10 cellular contexts compared by ENCODE assay signal in the genomic region with DNA sequence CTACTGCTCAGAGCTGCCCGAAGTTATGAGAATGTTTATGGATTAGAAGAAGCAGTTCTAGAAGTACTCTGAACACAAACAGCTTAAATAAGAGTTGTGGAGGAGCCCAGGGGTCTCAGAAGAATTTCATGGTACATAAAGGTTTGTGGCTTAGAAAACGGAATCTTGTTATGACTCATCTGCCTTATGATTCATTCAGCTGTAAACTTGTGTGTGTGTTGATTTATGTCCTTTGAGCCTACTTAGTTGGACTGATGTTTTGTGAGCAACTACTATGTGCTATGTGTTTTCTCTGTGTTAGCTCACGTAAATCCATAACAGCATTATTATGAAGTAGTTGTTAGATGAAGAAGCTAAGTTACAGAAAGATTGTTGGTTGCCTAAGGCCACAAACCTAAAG.
DNase-seq lines count a peak whose midpoint lies in the region; ATAC-seq, FAIRE-seq and TF ChIP-seq lines count a peak whose summit lies in the region.
"Had no signal": no experiment of that assay in that cellular context is flagged by ENCODE, and none has a peak within 500 bp of the region (broad histone marks: within the 10 kb centered on the region; RNA-seq: fewer than 3 reads in every experiment).

No MANE protein-coding gene starts in this region.

- FAIRE-seq in K562 (lab: Jason Lieb, UNC), result peak; percentile 37

- TF ChIP-seq RAD21 in K562 (CRISPR knock-in tag; conservative IDR thresholded peaks at IDR 0.05 in 1 of 2, IDR thresholded peaks at IDR 0.05 in 1 of 2), result no peak

- CTCF ChIA-PET in K562 (lab: Yijun Ruan, JAX; ENCODE audit: low intra/inter-chr PET ratio), result no interaction called here

- intact Hi-C loops in K562 (cut with micrococcal nuclease), result no loop called here

- POLR2A ChIA-PET in K562 (lab: Yijun Ruan, JAX), result interaction anchor here (1.5 kb wide), 2 partner anchors 9 to 342 kb away, joined by 4 to 5 read pairs; no protein-coding TSS in a partner anchor

- WGBS in K562 (ENCODE audit: insufficient coverage, low coverage, missing lambda C conversion rate), result 22% methylated on average over 3 of the region's 3 CpGs
- WGBS in upper lobe of left lung, 2 donors, result 74 to 79% methylated on average over 3 of the region's 3 CpGs

- H3K9me1 ChIP-seq in K562 (ENCODE audit: control insufficient read depth, insufficient read depth, low read length), result no peaks in the 10 kb centered on the region

- no peaks in the 10 kb centered on the region for H3K79me2 ChIP-seq in K562 (ENCODE audit: control insufficient read depth, insufficient read depth, low read length)
- H3K79me2 ChIP-seq in GM23338 (replicated peaks; ENCODE audit: insufficient read depth), result no peaks in the 10 kb centered on the region

- no peak overlapping the region for H3K27ac Mint-ChIP-seq in GM23338
- H3K27ac Mint-ChIP-seq: activated naive CD4-positive, alpha-beta T cell treated with anti-CD3 and anti-CD28 coated beads, Interleukin-2, amount 50 U/mL, for 72 hours; CD8-positive, alpha-beta memory T cell had no signal

- H3K9ac ChIP-seq in K562 (ENCODE audit: insufficient read depth in 1 of 2, low read depth in 2 of 2, low read length in 2 of 2), result no peak overlapping the region

- no peaks in the 10 kb centered on the region for H3K27me3 Mint-ChIP-seq in GM23338 (ENCODE audit: insufficient read depth, low read depth, poor library complexity)
- H3K27me3 Mint-ChIP-seq: CD8-positive, alpha-beta memory T cell had no signal

- no peak overlapping the region for H3K4me2 ChIP-seq in K562 (ENCODE audit: insufficient read depth, low read length)
- H3K4me2 ChIP-seq in GM23338, result no peak overlapping the region

- H3K4me3 Mint-ChIP-seq in GM23338, result no peak overlapping the region
- H3K4me3 Mint-ChIP-seq: CD8-positive, alpha-beta memory T cell had no signal

- peaks cover 4% of the 10 kb centered on the region; the same call in 2 of the 3 replicates for H3K4me1 Mint-ChIP-seq in GM23338
- H3K4me1 Mint-ChIP-seq: CD8-positive, alpha-beta memory T cell had no signal

- H3K9me3 ChIP-seq in K562 (replicated peaks; ENCODE audit: control insufficient read depth, insufficient read depth, low read depth, low read length) (no peaks in the 10 kb centered on the region), upper lobe of left lung (no peaks in the 10 kb centered on the region)

- no peaks in the 10 kb centered on the region for H3K9me3 Mint-ChIP-seq in GM23338

- DNase-seq in COLO829 (ENCODE audit: low spot score) (peak; percentile 37), K562 (ENCODE audit: extremely low read depth in 1 of 4, low spot score in 3 of 4) (peak in 2 of 4 experiments; percentile 8 to 21), upper lobe of left lung (no peak), left lobe of liver (ENCODE audit: low spot score) (no peak), GM23338 (ENCODE audit: low spot score) (no peak), GM19240 (ENCODE audit: insufficient read length, low spot score) (no peak)
- DNase-seq: CD8-positive, alpha-beta memory T cell had no signal

- no peaks in the 10 kb centered on the region for H3F3A ChIP-seq in GM23338 (replicated peaks; ENCODE audit: low read depth)

- no peak overlapping the region for H3K4me3 ChIP-seq in K562
- no peak overlapping the region for H3K4me3 ChIP-seq in upper lobe of left lung
- no peak overlapping the region for H3K4me3 ChIP-seq in GM23338

- no peak overlapping the region for H2AFZ ChIP-seq in K562 (ENCODE audit: low read depth, low read length)
- no peak overlapping the region for H2AFZ ChIP-seq in GM23338

- BruUV-seq in K562 (replicated peaks; lab: Mats Ljungman, UMichigan), result no TSS peak

- H3K36me3 Mint-ChIP-seq in GM23338 (ENCODE audit: low read depth), result no peaks in the 10 kb centered on the region
- H3K36me3 Mint-ChIP-seq: activated naive CD4-positive, alpha-beta T cell treated with anti-CD3 and anti-CD28 coated beads, Interleukin-2, amount 50 U/mL, for 72 hours; CD8-positive, alpha-beta memory T cell had no signal

- no peak for TF ChIP-seq POLR2A in K562 (conservative IDR thresholded peaks at IDR 0.05)
- TF ChIP-seq POLR2A in upper lobe of left lung (IDR thresholded peaks at IDR 0.05), result no peak

- no peaks in the 10 kb centered on the region for H3K36me3 ChIP-seq in K562 (ENCODE audit: control insufficient read depth, insufficient read depth, low read length)
- H3K36me3 ChIP-seq in upper lobe of left lung, result no peaks in the 10 kb centered on the region
- no peaks in the 10 kb centered on the region for H3K36me3 ChIP-seq in GM23338 (ENCODE audit: insufficient read depth)

- no peaks in the 10 kb centered on the region for H3K9me2 ChIP-seq in GM23338 (ENCODE audit: insufficient read depth)

- ATAC-seq in GM21390 (IDR thresholded peaks at IDR 0.05; ENCODE audit: unreplicated experiment) (peak; percentile 76), HG03432 (IDR thresholded peaks at IDR 0.05; ENCODE audit: unreplicated experiment) (peak; percentile 90), K562 (peak; percentile 47; the same call in 1 of the 3 replicates), upper lobe of left lung (ENCODE audit: low FRiP score in 2 of 2) (no peak), left lobe of liver (no peak), GM23338 (no peak)

- H3K27ac ChIP-seq in K562 (ENCODE audit: extremely low read depth, low read depth, low read length) (no peak overlapping the region), upper lobe of left lung (no peak overlapping the region), GM23338 (ENCODE audit: low read depth) (no peak overlapping the region)

- H3K4me1 ChIP-seq in K562 (replicated peaks in 1 of 2; ENCODE audit: control insufficient read depth in 2 of 2, insufficient read depth in 2 of 2, low read length in 2 of 2), result no peaks in the 10 kb centered on the region
- H3K4me1 ChIP-seq in upper lobe of left lung, result no peaks in the 10 kb centered on the region
- H3K4me1 ChIP-seq in GM23338 (ENCODE audit: insufficient read depth), result no peaks in the 10 kb centered on the region

- TF ChIP-seq EP300 in K562 (IDR thresholded peaks at IDR 0.05; ENCODE audit: low read length) (no peak), upper lobe of left lung (IDR thresholded peaks at IDR 0.05) (no peak)

- no peak for TF ChIP-seq CTCF in K562 (IDR thresholded peaks at IDR 0.05 in 2 of 3, conservative IDR thresholded peaks at IDR 0.05 in 1 of 3; ENCODE audit: insufficient read depth in 2 of 3, low read depth in 1 of 3, low read length in 3 of 3)
- no peak for TF ChIP-seq CTCF in upper lobe of left lung (IDR thresholded peaks at IDR 0.05)
- no peak for TF ChIP-seq CTCF in GM23338 (conservative IDR thresholded peaks at IDR 0.05; ENCODE audit: low read depth in 2 of 2)

- H4K20me1 ChIP-seq in K562 (replicated peaks; ENCODE audit: control insufficient read depth, insufficient read depth, low read length) (no peaks in the 10 kb centered on the region), GM23338 (replicated peaks; ENCODE audit: insufficient read depth) (no peaks in the 10 kb centered on the region)

- in situ Hi-C loops in K562 (cut with MboI), result no loop called here

- H3K27me3 ChIP-seq in K562 (ENCODE audit: control insufficient read depth in 2 of 2, insufficient read depth in 2 of 2, low read length in 2 of 2) (no peaks in the 10 kb centered on the region), upper lobe of left lung (no peaks in the 10 kb centered on the region), GM23338 (ENCODE audit: insufficient read depth) (no peaks in the 10 kb centered on the region)

TF ChIP-seq in K562, 482 proteins besides CTCF, POLR2A, EP300 and RAD21 (continues in another document):
- TF ChIP-seq MEF2D (tag; conservative IDR thresholded peaks at IDR 0.05; ENCODE audit: low read depth) (no peak), ZKSCAN1 (IDR thresholded peaks at IDR 0.05; ENCODE audit: low read depth, low read length) (peak; percentile 73; the same call in 1 of the 2 replicates), ZNF644 (tag; IDR thresholded peaks at IDR 0.05; ENCODE audit: low read depth) (no peak), SREBF1 (IDR thresholded peaks at IDR 0.05; ENCODE audit: borderline replicate concordance, low read depth, low read length) (no peak)
- TF ChIP-seq, protein P1, sequence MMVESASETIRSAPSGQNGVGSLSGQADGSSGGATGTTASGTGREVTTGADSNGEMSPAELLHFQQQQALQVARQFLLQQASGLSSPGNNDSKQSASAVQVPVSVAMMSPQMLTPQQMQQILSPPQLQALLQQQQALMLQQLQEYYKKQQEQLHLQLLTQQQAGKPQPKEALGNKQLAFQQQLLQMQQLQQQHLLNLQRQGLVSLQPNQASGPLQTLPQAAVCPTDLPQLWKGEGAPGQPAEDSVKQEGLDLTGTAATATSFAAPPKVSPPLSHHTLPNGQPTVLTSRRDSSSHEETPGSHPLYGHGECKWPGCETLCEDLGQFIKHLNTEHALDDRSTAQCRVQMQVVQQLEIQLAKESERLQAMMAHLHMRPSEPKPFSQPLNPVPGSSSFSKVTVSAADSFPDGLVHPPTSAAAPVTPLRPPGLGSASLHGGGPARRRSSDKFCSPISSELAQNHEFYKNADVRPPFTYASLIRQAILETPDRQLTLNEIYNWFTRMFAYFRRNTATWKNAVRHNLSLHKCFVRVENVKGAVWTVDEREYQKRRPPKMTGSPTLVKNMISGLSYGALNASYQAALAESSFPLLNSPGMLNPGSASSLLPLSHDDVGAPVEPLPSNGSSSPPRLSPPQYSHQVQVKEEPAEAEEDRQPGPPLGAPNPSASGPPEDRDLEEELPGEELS (CRISPR knock-in tag; IDR thresholded peaks at IDR 0.05; ENCODE audit: borderline replicate concordance), result no peak

TF ChIP-seq in GM23338, 12 proteins besides CTCF, POLR2A, EP300 and RAD21 (continues in another document):
- TF ChIP-seq CREB1 (CRISPR knock-in tag; IDR thresholded peaks at IDR 0.05; ENCODE audit: low read depth), result no peak

Comparison
In these comparisons a context has a peak if more than half of its experiments do, and no peak if none do; other contexts are left out.
1. ATAC-seq: peak in GM21390 (single experiment), HG03432 (single experiment) and K562 (single experiment); none in upper lobe of left lung (0 of 2), left lobe of liver (single experiment) and GM23338 (single experiment).